Comparison of ENCODE assay signal across 9 cellular contexts in the genomic region with DNA sequence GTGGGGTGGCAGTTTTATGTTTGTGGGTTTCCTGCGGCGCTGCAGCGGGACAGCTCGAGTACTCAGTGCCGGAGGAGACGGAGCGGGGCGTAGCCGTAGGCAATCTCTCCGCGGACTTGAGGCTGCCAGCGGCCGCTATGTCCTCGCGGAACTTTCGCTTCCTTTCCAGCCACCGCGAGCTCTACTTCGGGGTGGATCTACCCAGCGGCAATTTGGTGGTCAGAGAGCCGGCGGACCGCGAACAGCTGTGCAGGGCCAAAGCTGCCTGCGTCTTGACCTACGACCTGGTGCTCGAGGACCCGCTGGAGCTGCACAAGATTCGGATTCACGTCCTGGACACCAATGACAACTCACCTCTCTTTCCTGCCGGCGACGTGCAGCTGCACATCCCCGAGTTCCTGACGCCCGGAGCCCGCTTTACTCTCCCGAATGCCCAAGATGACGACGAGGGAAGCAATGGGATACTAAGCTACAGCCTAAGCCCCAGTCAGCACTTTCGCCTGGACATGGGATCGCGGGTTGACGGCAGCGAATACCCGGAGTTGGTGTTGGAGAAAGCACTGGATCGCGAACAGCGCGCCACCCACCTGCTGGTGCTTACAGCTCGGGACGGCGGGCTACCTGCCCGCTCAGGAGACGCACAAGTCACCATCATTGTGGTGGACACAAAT. TPM values are rescaled to one million over a fixed set of nuclear protein-coding genes. Genes with fewer than 3 reads are reported as not detected.
DNase-seq lines count a peak whose midpoint lies in the region; ATAC-seq, FAIRE-seq and TF ChIP-seq lines count a peak whose summit lies in the region.
"Had no signal": no experiment of that assay in that cellular context is flagged by ENCODE, and none has a peak within 500 bp of the region (broad histone marks: within the 10 kb centered on the region; RNA-seq: fewer than 3 reads in every experiment).

No MANE protein-coding gene starts in this region.

- peak; percentile 64 for DNase-seq in Right ventricle myocardium inferior (ENCODE audit: missing footprints)
- DNase-seq in cardiac septum (ENCODE audit: low spot score): no peak
- DNase-seq in mesendoderm: peak; percentile 75
- DNase-seq in vagina (ENCODE audit: extremely low spot score in 2 of 2): no peak
- no peak for DNase-seq in H54 (ENCODE audit: insufficient read length, low spot score)
- DNase-seq in stimulated activated CD4-positive, alpha-beta T cell treated with anti-CD3 and anti-CD28 coated beads, Interleukin-1b, Interleukin-23, amount 100 ng/mL, for 48 hours: no peak

- peaks cover 8% of the 10 kb centered on the region for H3K4me1 Mint-ChIP-seq in dendritic cell treated with granulocyte-macrophage colony-stimulating factor and Interleukin-4, amounts not matched to agents 40 ng/mL and 50 ng/mL, for 4 days (ENCODE audit: low read depth)

- no peak overlapping the region for H2BK5ac ChIP-seq in mesendoderm (ENCODE audit: low read length)

- no peak overlapping the region for H3K27ac Mint-ChIP-seq in dendritic cell treated with granulocyte-macrophage colony-stimulating factor and Interleukin-4, amounts not matched to agents 40 ng/mL and 50 ng/mL, for 4 days

- peak overlapping the region; percentile 39 for H3K4me3 ChIP-seq in mesendoderm (ENCODE audit: low read length)
- peak overlapping the region; percentile 45 to 47 for H3K4me3 ChIP-seq in vagina

- H3K18ac ChIP-seq in mesendoderm (ENCODE audit: low read length): no peak overlapping the region

- H3K27ac ChIP-seq in mesendoderm (ENCODE audit: low read depth, low read length): no peak overlapping the region
- H3K27ac ChIP-seq in vagina: no peak overlapping the region

- no peak for TF ChIP-seq POLR2A in vagina (IDR thresholded peaks at IDR 0.05)
- TF ChIP-seq POLR2A in H54 (IDR thresholded peaks at IDR 0.05; ENCODE audit: low read depth, low read length): no peak

- peak; percentile 69 for ATAC-seq in Right ventricle myocardium inferior
- no peak for ATAC-seq in HG03565 (IDR thresholded peaks at IDR 0.05; ENCODE audit: unreplicated experiment)

- H3K27me3 ChIP-seq in mesendoderm (ENCODE audit: insufficient read depth, low read length, poor library complexity): no peaks in the 10 kb centered on the region
- H3K27me3 ChIP-seq in vagina: no peaks in the 10 kb centered on the region

- H3K27me3 Mint-ChIP-seq in dendritic cell treated with granulocyte-macrophage colony-stimulating factor and Interleukin-4, amounts not matched to agents 40 ng/mL and 50 ng/mL, for 4 days: peaks cover 44% of the 10 kb centered on the region

- peaks cover 2% of the 10 kb centered on the region for H3K4me1 ChIP-seq in mesendoderm (ENCODE audit: control insufficient read depth, low read depth, low read length)
- peaks cover 20% of the 10 kb centered on the region for H3K4me1 ChIP-seq in vagina

- peak overlapping the region; percentile 77 for H3K9ac ChIP-seq in mesendoderm (ENCODE audit: low read length)

- H3K4me2 ChIP-seq in mesendoderm (ENCODE audit: low read length): peak overlapping the region; percentile 99

- no peak overlapping the region for H2BK120ac ChIP-seq in mesendoderm (ENCODE audit: low read depth, low read length)

- no peak overlapping the region for H3K4ac ChIP-seq in mesendoderm (ENCODE audit: low read depth, low read length)

- H3K9me3 Mint-ChIP-seq in dendritic cell treated with granulocyte-macrophage colony-stimulating factor and Interleukin-4, amounts not matched to agents 40 ng/mL and 50 ng/mL, for 4 days: peaks cover 33% of the 10 kb centered on the region

- H3K4me3 Mint-ChIP-seq in dendritic cell treated with granulocyte-macrophage colony-stimulating factor and Interleukin-4, amounts not matched to agents 40 ng/mL and 50 ng/mL, for 4 days: peak overlapping the region; percentile 39

- H4K8ac ChIP-seq in mesendoderm (ENCODE audit: low read depth, low read length): no peak overlapping the region

- no peaks in the 10 kb centered on the region for H3K79me1 ChIP-seq in mesendoderm (ENCODE audit: low read length)

- intact Hi-C loops in Right ventricle myocardium inferior (cut with DNase I) (no loop called here), cardiac septum (cut with DNase I) (loop anchor here (2.0 kb wide), 1 partner anchor 112 kb away; no protein-coding TSS in a partner anchor), vagina (cut with DNase I) (no loop called here)
- intact Hi-C loops in dendritic cell treated with granulocyte-macrophage colony-stimulating factor and Interleukin-4, amounts not matched to agents 40 ng/mL and 50 ng/mL, for 4 days (cut with micrococcal nuclease): no loop called here

- peak overlapping the region; percentile 89 for H3K56ac ChIP-seq in mesendoderm (ENCODE audit: low read length)

- TF ChIP-seq CTCF in vagina (IDR thresholded peaks at IDR 0.05): no peak

- no peak overlapping the region for H2BK15ac ChIP-seq in mesendoderm (replicated peaks; ENCODE audit: low read depth)

- H3K79me2 ChIP-seq in mesendoderm (ENCODE audit: control insufficient read depth, insufficient read depth, low read length): no peaks in the 10 kb centered on the region

- H3K9me3 ChIP-seq in vagina: no peaks in the 10 kb centered on the region

- H4K5ac ChIP-seq in mesendoderm (ENCODE audit: low read length): no peak overlapping the region

- WGBS in mesendoderm (ENCODE audit: extremely low coverage, insufficient coverage, low lambda C conversion rate): no CpG with 5 or more reads among the region's 55 CpGs

- FAIRE-seq in H54 (lab: Jason Lieb, UNC): no peak

- no peaks in the 10 kb centered on the region for H3K36me3 Mint-ChIP-seq in dendritic cell treated with granulocyte-macrophage colony-stimulating factor and Interleukin-4, amounts not matched to agents 40 ng/mL and 50 ng/mL, for 4 days (ENCODE audit: low read depth)

- no peaks in the 10 kb centered on the region for H3K36me3 ChIP-seq in mesendoderm (ENCODE audit: control insufficient read depth, insufficient read depth, low read length)
- no peaks in the 10 kb centered on the region for H3K36me3 ChIP-seq in vagina

- no peak overlapping the region for H2AK5ac ChIP-seq in mesendoderm (ENCODE audit: low read length)

- no peak overlapping the region for H3K23ac ChIP-seq in mesendoderm (ENCODE audit: low read length)

RNA-seq across cellular contexts. Expression of a gene that starts 0.9 kb away (rescaled TPM):
- total RNA-seq in Right ventricle myocardium inferior (0.11 TPM), cardiac septum (0.19 TPM), vagina (0.49 TPM)
- 1.3 TPM for polyA plus RNA-seq in mesendoderm (2013, experiment 1 of 2)
- 1.3 TPM for polyA plus RNA-seq in mesendoderm (2013, experiment 2 of 2)
- total RNA-seq: activated CD8-positive, alpha-beta memory T cell treated with anti-CD3 and anti-CD28 coated beads for 36 hours had no signal

RNA-seq across cellular contexts. Expression of a gene that starts 39.2 kb away (rescaled TPM):
- total RNA-seq in Right ventricle myocardium inferior (0.30 TPM), cardiac septum (0.67 TPM), vagina (3.9 TPM)
- 3.8 TPM for polyA plus RNA-seq in mesendoderm (2013, experiment 1 of 2)
- 5.2 TPM for polyA plus RNA-seq in mesendoderm (2013, experiment 2 of 2)
- total RNA-seq: activated CD8-positive, alpha-beta memory T cell treated with anti-CD3 and anti-CD28 coated beads for 36 hours had no signal

RNA-seq across cellular contexts. Expression of a gene that starts 45.1 kb away (rescaled TPM):
- total RNA-seq in Right ventricle myocardium inferior (not detected), cardiac septum (not detected), vagina (not detected)
- 0.11 TPM for polyA plus RNA-seq in mesendoderm (2013, experiment 1 of 2)
- polyA plus RNA-seq in mesendoderm (2013, experiment 2 of 2): 0.10 TPM
- total RNA-seq: activated CD8-positive, alpha-beta memory T cell treated with anti-CD3 and anti-CD28 coated beads for 36 hours had no signal

RNA-seq across cellular contexts. Expression of a gene that starts 51.9 kb away (rescaled TPM):
- total RNA-seq in Right ventricle myocardium inferior: not detected
- total RNA-seq in cardiac septum: 0.05 TPM
- 5.8 TPM for polyA plus RNA-seq in mesendoderm (2013, experiment 1 of 2)
- 6.0 TPM for polyA plus RNA-seq in mesendoderm (2013, experiment 2 of 2)
- 0.25 TPM for total RNA-seq in vagina
- total RNA-seq: activated CD8-positive, alpha-beta memory T cell treated with anti-CD3 and anti-CD28 coated beads for 36 hours had no signal

RNA-seq across cellular contexts. Expression of a gene that starts 58.3 kb away (rescaled TPM):
- total RNA-seq in Right ventricle myocardium inferior (not detected), cardiac septum (not detected), vagina (not detected)
- polyA plus RNA-seq in mesendoderm (2013, experiment 1 of 2): 4.9 TPM
- 4.8 TPM for polyA plus RNA-seq in mesendoderm (2013, experiment 2 of 2)
- total RNA-seq: activated CD8-positive, alpha-beta memory T cell treated with anti-CD3 and anti-CD28 coated beads for 36 hours had no signal

Comparison
In these comparisons a context has a peak if more than half of its experiments do, and no peak if none do; other contexts are left out.
1. DNase-seq: peak in Right ventricle myocardium inferior (single experiment) and mesendoderm (single experiment); none in cardiac septum (single experiment), vagina (0 of 2), H54 (single experiment) and stimulated activated CD4-positive, alpha-beta T cell treated with anti-CD3 and anti-CD28 coated beads, Interleukin-1b, Interleukin-23, amount 100 ng/mL, for 48 hours (single experiment).